Comparison of ENCODE assay signal across 8 cellular contexts in genomic region chr2:235135990-235136561, GRCh38.
DNase-seq lines count a peak whose midpoint lies in the region; ATAC-seq and TF ChIP-seq lines count a peak whose summit lies in the region.

No MANE protein-coding gene starts in this region.

- H3K9ac ChIP-seq in GM23248 = 0 out of 2 replicates have a peak overlapping the region, but pooled peaks have one; percentile 33

- H3K4me3 ChIP-seq in AG10803 (ENCODE audit: low read length) (no peak overlapping the region), GM23248 (no peak overlapping the region), fibroblast of pulmonary artery (replicated peaks; ENCODE audit: low read depth, low read length) (no peak overlapping the region), tibial artery (no peak overlapping the region)

- TF ChIP-seq CTCF in AG10803 (conservative IDR thresholded peaks at IDR 0.05; ENCODE audit: low read length) = peak; percentile 88
- TF ChIP-seq CTCF in fibroblast of pulmonary artery (IDR thresholded peaks at IDR 0.05; ENCODE audit: low read length, missing control alignments) = peak; percentile 80
- peak; percentile 59 to 65 for TF ChIP-seq CTCF in tibial artery (IDR thresholded peaks at IDR 0.05)

- H3K27me3 ChIP-seq in GM23248 (replicated peaks; ENCODE audit: insufficient read depth) (no peaks in the 10 kb centered on the region), tibial artery (peaks cover 0 to 20% of the 10 kb centered on the region in 2 donors)

- no peaks in the 10 kb centered on the region for H4K20me1 ChIP-seq in GM23248 (ENCODE audit: insufficient read depth)

- no peaks in the 10 kb centered on the region for H3K36me3 ChIP-seq in GM23248 (ENCODE audit: low read depth)
- no peaks in the 10 kb centered on the region for H3K36me3 ChIP-seq in tibial artery

- no peaks in the 10 kb centered on the region for H3K79me2 ChIP-seq in GM23248 (ENCODE audit: insufficient read depth)

- no peaks in the 10 kb centered on the region for H3K9me2 ChIP-seq in GM23248 (ENCODE audit: insufficient read depth)

- in situ Hi-C loops in GM23248 (cut with MboI) = loop anchor here (5.0 to 25.0 kb wide), 3 partner anchors 456 to 1051 kb away; no protein-coding TSS in a partner anchor

- H3K4me2 ChIP-seq in GM23248 (ENCODE audit: unreplicated experiment) = peak overlapping the region; percentile 86

- H3F3A ChIP-seq in GM23248 (ENCODE audit: insufficient read depth) = no peaks in the 10 kb centered on the region

- no peak overlapping the region for H3K27ac ChIP-seq in GM23248
- H3K27ac ChIP-seq in tibial artery = no peak overlapping the region

- ATAC-seq in GM19467 (IDR thresholded peaks at IDR 0.05; ENCODE audit: unreplicated experiment) = no peak

- H3K4me1 ChIP-seq in GM23248 (ENCODE audit: insufficient read depth) (no peaks in the 10 kb centered on the region), tibial artery (no peaks in the 10 kb centered on the region)

- intact Hi-C loops in tibial artery (cut with DNase I; ENCODE audit: low total_unique reads) = no loop called here

- WGBS in GM23248 (ENCODE audit: low coverage in 1 of 2, low lambda C conversion rate in 2 of 2, missing lambda C conversion rate in 2 of 2), 2 experiments = 7 to 10% methylated on average over 19 of the region's 19 CpGs

- H3K9me3 ChIP-seq in GM23248 (ENCODE audit: low read depth) = no peaks in the 10 kb centered on the region
- no peaks in the 10 kb centered on the region for H3K9me3 ChIP-seq in tibial artery

- DNase-seq in AG10803 (ENCODE audit: low read depth) (peak; percentile 80), GM23248 (peak; percentile 94), NCI-H526 treated with DMSO at 0.1 percent for 48 hours (lab: John Stamatoyannopoulos, UW) (peak; percentile 70), activated T-cell treated with anti-CD3 and anti-CD28 coated beads for 4 hours (peak; percentile 27), fibroblast of pulmonary artery (ENCODE audit: low read depth) (peak; percentile 89), non-pigmented ciliary epithelial cell (ENCODE audit: low read depth) (peak; percentile 50), tibial artery (peak; percentile 77 to 82)

- H2AFZ ChIP-seq in GM23248 = peak overlapping the region; percentile 55

Comparison
In these comparisons a context has a peak if more than half of its experiments do, and no peak if none do; other contexts are left out.
1. DNase-seq: peak in every context shown above with its lines; median percentile 94 in GM23248; 89 in fibroblast of pulmonary artery; 80 in AG10803; 80 in tibial artery; 70 in NCI-H526 treated with DMSO at 0.1 percent for 48 hours; 50 in non-pigmented ciliary epithelial cell; 27 in activated T-cell treated with anti-CD3 and anti-CD28 coated beads for 4 hours.